14 cellular contexts compared by ENCODE assay signal in genomic region chr18:59822612-59823275, GRCh38.
"Had no signal": no experiment of that assay in that cellular context is flagged by ENCODE, and none has a peak within 500 bp of the region (broad histone marks: within the 10 kb centered on the region; RNA-seq: fewer than 3 reads in every experiment).

No MANE protein-coding gene starts in this region.

- DNase-seq: activated T-cell treated with anti-CD3 and anti-CD28 coated beads, Interleukin-2, amount 50 U/mL, for 1 hour; natural killer cell had no signal

- H3K9me3 ChIP-seq: left ventricle myocardium inferior, right atrium auricular region, thoracic aorta had no signal

- H3K27ac Mint-ChIP-seq: activated CD8-positive, alpha-beta memory T cell treated with anti-CD3 and anti-CD28 coated beads, Interleukin-2, amount 10 ng/mL, durations not matched to agents 7 days and 5 days; activated naive CD4-positive, alpha-beta T cell treated with anti-CD3 and anti-CD28 coated beads for 36 hours; activated naive CD8-positive, alpha-beta T cell treated with anti-CD3 and anti-CD28 coated beads, Interleukin-2, amount 50 U/mL, for 24 hours; activated T-helper 2 cell treated with anti-CD3 and anti-CD28 coated beads, Interferon-gamma antibody, Interleukin-2, Interleukin-4, amounts not matched to agents 10 μg/mL and 5 μg/mL and 100 μg/mL, durations not matched to agents 14 hours and 24 hours and 36 hours; effector memory CD8-positive, alpha-beta T cell; natural killer cell; progenitor cell of endocrine pancreas; stimulated activated naive CD8-positive, alpha-beta T cell treated with anti-CD3 and anti-CD28 coated beads, Interleukin-15, amount 100 ng/mL, for 72 hours; T-helper 1 cell treated with Interleukin-12 subunit alpha and Interleukin-12 subunit beta and Interleukin-4 antibody, amounts not matched to agents 30 μg/mL and 1 μg/mL, for 36 hours had no signal

- H3K36me3 Mint-ChIP-seq: activated CD8-positive, alpha-beta memory T cell treated with anti-CD3 and anti-CD28 coated beads, Interleukin-2, amount 10 ng/mL, durations not matched to agents 7 days and 5 days; natural killer cell had no signal

- H3K4me1 ChIP-seq: left ventricle myocardium inferior, right atrium auricular region had no signal

- H3K9me3 Mint-ChIP-seq: activated naive CD4-positive, alpha-beta T cell treated with anti-CD3 and anti-CD28 coated beads for 36 hours; activated naive CD8-positive, alpha-beta T cell treated with anti-CD3 and anti-CD28 coated beads, Interleukin-2, amount 50 U/mL, for 24 hours; activated T-helper 2 cell treated with anti-CD3 and anti-CD28 coated beads, Interferon-gamma antibody, Interleukin-2, Interleukin-4, amounts not matched to agents 10 μg/mL and 5 μg/mL and 100 μg/mL, durations not matched to agents 14 hours and 24 hours and 36 hours; effector memory CD8-positive, alpha-beta T cell; natural killer cell; stimulated activated naive CD8-positive, alpha-beta T cell treated with anti-CD3 and anti-CD28 coated beads, Interleukin-15, amount 100 ng/mL, for 72 hours; T-helper 1 cell treated with Interleukin-12 subunit alpha and Interleukin-12 subunit beta and Interleukin-4 antibody, amounts not matched to agents 30 μg/mL and 1 μg/mL, for 36 hours had no signal

- H3K36me3 ChIP-seq: left ventricle myocardium inferior, right atrium auricular region, thoracic aorta had no signal

- H3K4me3 ChIP-seq: left ventricle myocardium inferior, right atrium auricular region, thoracic aorta had no signal

- H3K27me3 ChIP-seq: right atrium auricular region had no signal

- ATAC-seq: activated CD8-positive, alpha-beta memory T cell treated with anti-CD3 and anti-CD28 coated beads, Interleukin-2, amount 10 ng/mL, durations not matched to agents 7 days and 5 days; activated naive CD8-positive, alpha-beta T cell treated with anti-CD3 and anti-CD28 coated beads, Interleukin-2, amount 50 U/mL, for 24 hours; effector memory CD8-positive, alpha-beta T cell; natural killer cell had no signal

- H3K4me1 Mint-ChIP-seq: activated naive CD8-positive, alpha-beta T cell treated with anti-CD3 and anti-CD28 coated beads, Interleukin-2, amount 50 U/mL, for 24 hours; natural killer cell; stimulated activated naive CD8-positive, alpha-beta T cell treated with anti-CD3 and anti-CD28 coated beads, Interleukin-15, amount 100 ng/mL, for 72 hours had no signal

- H3K4me3 Mint-ChIP-seq: activated CD8-positive, alpha-beta memory T cell treated with anti-CD3 and anti-CD28 coated beads, Interleukin-2, amount 10 ng/mL, durations not matched to agents 7 days and 5 days; activated naive CD4-positive, alpha-beta T cell treated with anti-CD3 and anti-CD28 coated beads for 36 hours; activated naive CD8-positive, alpha-beta T cell treated with anti-CD3 and anti-CD28 coated beads, Interleukin-2, amount 50 U/mL, for 24 hours; effector memory CD8-positive, alpha-beta T cell; natural killer cell; stimulated activated naive CD8-positive, alpha-beta T cell treated with anti-CD3 and anti-CD28 coated beads, Interleukin-15, amount 100 ng/mL, for 72 hours; T-helper 1 cell treated with Interleukin-12 subunit alpha and Interleukin-12 subunit beta and Interleukin-4 antibody, amounts not matched to agents 30 μg/mL and 1 μg/mL, for 36 hours had no signal

- H3K27ac ChIP-seq: left ventricle myocardium inferior, right atrium auricular region, thoracic aorta, VCaP had no signal
